ENCODE assay signal across 1 cellular context in the genomic region with DNA sequence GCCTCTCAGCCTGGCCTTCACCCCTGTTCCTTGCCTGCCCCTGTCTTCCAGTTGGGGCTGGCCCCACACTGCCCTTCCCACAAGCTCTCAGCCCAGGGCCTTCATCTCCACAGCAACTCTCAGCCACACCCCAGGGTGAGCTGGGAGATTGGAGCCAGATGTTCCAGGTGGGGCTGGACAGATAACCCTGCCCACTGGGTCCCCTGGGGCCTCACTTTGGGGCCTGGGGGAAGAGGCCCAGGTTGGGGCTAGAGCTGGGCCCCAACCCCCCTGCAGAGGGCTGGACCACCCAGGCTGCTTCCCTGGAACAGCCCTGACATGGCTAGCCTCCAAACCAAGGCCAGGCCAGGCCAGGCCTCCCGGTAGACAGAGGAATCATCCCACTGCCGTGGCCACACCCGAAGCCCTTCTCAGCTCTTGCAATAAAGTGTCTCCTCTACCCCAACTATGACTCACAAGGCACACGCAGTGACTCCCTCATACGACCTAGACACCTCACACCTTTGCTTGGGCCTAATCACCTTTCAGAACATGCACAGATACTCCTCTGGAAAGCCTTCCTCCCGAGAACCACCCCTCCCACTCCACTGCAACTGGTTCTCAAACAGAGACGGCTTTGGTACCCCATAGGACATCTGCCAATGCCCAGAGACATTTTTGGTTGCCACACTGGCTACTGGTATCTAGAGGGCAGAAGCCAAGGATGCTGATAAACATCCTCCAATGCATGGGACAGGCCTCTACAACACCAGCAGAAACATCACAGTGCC.
TF ChIP-seq lines count a peak whose summit lies in the region.

No MANE protein-coding gene starts in this region.

TF ChIP-seq in GM23338, 12 proteins besides CTCF, POLR2A, EP300 and RAD21:
- TF ChIP-seq, protein P1, sequence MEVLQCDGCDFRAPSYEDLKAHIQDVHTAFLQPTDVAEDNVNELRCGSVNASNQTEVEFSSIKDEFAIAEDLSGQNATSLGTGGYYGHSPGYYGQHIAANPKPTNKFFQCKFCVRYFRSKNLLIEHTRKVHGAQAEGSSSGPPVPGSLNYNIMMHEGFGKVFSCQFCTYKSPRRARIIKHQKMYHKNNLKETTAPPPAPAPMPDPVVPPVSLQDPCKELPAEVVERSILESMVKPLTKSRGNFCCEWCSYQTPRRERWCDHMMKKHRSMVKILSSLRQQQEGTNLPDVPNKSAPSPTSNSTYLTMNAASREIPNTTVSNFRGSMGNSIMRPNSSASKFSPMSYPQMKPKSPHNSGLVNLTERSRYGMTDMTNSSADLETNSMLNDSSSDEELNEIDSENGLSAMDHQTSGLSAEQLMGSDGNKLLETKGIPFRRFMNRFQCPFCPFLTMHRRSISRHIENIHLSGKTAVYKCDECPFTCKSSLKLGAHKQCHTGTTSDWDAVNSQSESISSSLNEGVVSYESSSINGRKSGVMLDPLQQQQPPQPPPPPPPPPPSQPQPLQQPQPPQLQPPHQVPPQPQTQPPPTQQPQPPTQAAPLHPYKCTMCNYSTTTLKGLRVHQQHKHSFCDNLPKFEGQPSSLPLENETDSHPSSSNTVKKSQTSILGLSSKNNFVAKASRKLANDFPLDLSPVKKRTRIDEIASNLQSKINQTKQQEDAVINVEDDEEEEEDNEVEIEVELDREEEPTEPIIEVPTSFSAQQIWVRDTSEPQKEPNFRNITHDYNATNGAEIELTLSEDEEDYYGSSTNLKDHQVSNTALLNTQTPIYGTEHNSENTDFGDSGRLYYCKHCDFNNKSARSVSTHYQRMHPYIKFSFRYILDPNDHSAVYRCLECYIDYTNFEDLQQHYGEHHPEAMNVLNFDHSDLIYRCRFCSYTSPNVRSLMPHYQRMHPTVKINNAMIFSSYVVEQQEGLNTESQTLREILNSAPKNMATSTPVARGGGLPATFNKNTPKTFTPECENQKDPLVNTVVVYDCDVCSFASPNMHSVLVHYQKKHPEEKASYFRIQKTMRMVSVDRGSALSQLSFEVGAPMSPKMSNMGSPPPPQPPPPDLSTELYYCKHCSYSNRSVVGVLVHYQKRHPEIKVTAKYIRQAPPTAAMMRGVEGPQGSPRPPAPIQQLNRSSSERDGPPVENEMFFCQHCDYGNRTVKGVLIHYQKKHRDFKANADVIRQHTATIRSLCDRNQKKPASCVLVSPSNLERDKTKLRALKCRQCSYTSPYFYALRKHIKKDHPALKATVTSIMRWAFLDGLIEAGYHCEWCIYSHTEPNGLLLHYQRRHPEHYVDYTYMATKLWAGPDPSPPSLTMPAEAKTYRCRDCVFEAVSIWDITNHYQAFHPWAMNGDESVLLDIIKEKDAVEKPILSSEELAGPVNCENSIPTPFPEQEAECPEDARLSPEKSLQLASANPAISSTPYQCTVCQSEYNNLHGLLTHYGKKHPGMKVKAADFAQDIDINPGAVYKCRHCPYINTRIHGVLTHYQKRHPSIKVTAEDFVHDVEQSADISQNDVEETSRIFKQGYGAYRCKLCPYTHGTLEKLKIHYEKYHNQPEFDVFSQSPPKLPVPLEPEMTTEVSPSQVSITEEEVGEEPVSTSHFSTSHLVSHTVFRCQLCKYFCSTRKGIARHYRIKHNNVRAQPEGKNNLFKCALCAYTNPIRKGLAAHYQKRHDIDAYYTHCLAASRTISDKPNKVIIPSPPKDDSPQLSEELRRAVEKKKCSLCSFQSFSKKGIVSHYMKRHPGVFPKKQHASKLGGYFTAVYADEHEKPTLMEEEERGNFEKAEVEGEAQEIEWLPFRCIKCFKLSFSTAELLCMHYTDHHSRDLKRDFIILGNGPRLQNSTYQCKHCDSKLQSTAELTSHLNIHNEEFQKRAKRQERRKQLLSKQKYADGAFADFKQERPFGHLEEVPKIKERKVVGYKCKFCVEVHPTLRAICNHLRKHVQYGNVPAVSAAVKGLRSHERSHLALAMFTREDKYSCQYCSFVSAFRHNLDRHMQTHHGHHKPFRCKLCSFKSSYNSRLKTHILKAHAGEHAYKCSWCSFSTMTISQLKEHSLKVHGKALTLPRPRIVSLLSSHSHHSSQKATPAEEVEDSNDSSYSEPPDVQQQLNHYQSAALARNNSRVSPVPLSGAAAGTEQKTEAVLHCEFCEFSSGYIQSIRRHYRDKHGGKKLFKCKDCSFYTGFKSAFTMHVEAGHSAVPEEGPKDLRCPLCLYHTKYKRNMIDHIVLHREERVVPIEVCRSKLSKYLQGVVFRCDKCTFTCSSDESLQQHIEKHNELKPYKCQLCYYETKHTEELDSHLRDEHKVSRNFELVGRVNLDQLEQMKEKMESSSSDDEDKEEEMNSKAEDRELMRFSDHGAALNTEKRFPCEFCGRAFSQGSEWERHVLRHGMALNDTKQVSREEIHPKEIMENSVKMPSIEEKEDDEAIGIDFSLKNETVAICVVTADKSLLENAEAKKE (CRISPR knock-in tag; IDR thresholded peaks at IDR 0.05), result no peak
- TF ChIP-seq CREB1 (CRISPR knock-in tag; IDR thresholded peaks at IDR 0.05; ENCODE audit: low read depth) (no peak), ZNF114 (CRISPR knock-in tag; IDR thresholded peaks at IDR 0.05) (no peak), STAT1 (IDR thresholded peaks at IDR 0.05; ENCODE audit: unreplicated experiment) (no peak), ZNF331 (CRISPR knock-in tag; IDR thresholded peaks at IDR 0.05; ENCODE audit: low read depth) (no peak), JUNB (IDR thresholded peaks at IDR 0.05; ENCODE audit: unreplicated experiment) (no peak), NANOG (IDR thresholded peaks at IDR 0.05; ENCODE audit: borderline replicate concordance) (no peak)
- TF ChIP-seq, protein P2, sequence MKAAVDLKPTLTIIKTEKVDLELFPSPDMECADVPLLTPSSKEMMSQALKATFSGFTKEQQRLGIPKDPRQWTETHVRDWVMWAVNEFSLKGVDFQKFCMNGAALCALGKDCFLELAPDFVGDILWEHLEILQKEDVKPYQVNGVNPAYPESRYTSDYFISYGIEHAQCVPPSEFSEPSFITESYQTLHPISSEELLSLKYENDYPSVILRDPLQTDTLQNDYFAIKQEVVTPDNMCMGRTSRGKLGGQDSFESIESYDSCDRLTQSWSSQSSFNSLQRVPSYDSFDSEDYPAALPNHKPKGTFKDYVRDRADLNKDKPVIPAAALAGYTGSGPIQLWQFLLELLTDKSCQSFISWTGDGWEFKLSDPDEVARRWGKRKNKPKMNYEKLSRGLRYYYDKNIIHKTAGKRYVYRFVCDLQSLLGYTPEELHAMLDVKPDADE (IDR thresholded peaks at IDR 0.05), result no peak
